ENCODE assay signal across 1 cellular context in genomic region chr20:53623454-53624206, GRCh38.
TF ChIP-seq lines count a peak whose summit lies in the region.

No MANE protein-coding gene starts in this region.

TF ChIP-seq in HepG2, 621 proteins besides CTCF, POLR2A, EP300 and RAD21 (continued from another document):
- TF ChIP-seq ZNF784 (CRISPR knock-in tag; IDR thresholded peaks at IDR 0.05; ENCODE audit: borderline replicate concordance), result peak; percentile 72; the same call in 1 of the 2 replicates
- TF ChIP-seq HMGA1 (CRISPR knock-in tag; conservative IDR thresholded peaks at IDR 0.05), result no peak
- peak; percentile 99 for TF ChIP-seq PPARG (CRISPR knock-in tag; conservative IDR thresholded peaks at IDR 0.05)
- peak; percentile 81 for TF ChIP-seq ARNT2 (CRISPR knock-in tag; IDR thresholded peaks at IDR 0.05; ENCODE audit: low read depth)
- peak; percentile 70 for TF ChIP-seq RARA (CRISPR knock-in tag; IDR thresholded peaks at IDR 0.05)
- peak; percentile 79; the same call in 1 of the 2 replicates for TF ChIP-seq ZNF337 (CRISPR knock-in tag; IDR thresholded peaks at IDR 0.05; ENCODE audit: borderline replicate concordance, low read depth)
- peak; percentile 75 for TF ChIP-seq ZKSCAN8 (CRISPR knock-in tag; IDR thresholded peaks at IDR 0.05; ENCODE audit: borderline replicate concordance)
- peak; percentile 84 for TF ChIP-seq PRDM10 (CRISPR knock-in tag; IDR thresholded peaks at IDR 0.05; ENCODE audit: low read depth)
- TF ChIP-seq HDAC1 (CRISPR knock-in tag; IDR thresholded peaks at IDR 0.05), result peak; percentile 50; the same call in 1 of the 2 replicates
- TF ChIP-seq ZUFSP (CRISPR knock-in tag; IDR thresholded peaks at IDR 0.05; ENCODE audit: borderline replicate concordance), result no peak
- TF ChIP-seq CBX1 (IDR thresholded peaks at IDR 0.05; ENCODE audit: low read depth), result peak; percentile 6
- peak; percentile 73 for TF ChIP-seq IKZF5 (CRISPR knock-in tag; IDR thresholded peaks at IDR 0.05)
- TF ChIP-seq ARID3A (IDR thresholded peaks at IDR 0.05; ENCODE audit: low read depth, low read length), result peak; percentile 61
- TF ChIP-seq POGZ (CRISPR knock-in tag; IDR thresholded peaks at IDR 0.05), result peak; percentile 76; the same call in 1 of the 2 replicates
- peak; percentile 83 for TF ChIP-seq NFIC (IDR thresholded peaks at IDR 0.05; ENCODE audit: low read length)
- peak; percentile 27 for TF ChIP-seq U2AF1 (optimal IDR thresholded peaks at IDR 0.05; ENCODE audit: low read depth, low read length)
- TF ChIP-seq PATZ1 (CRISPR knock-in tag; IDR thresholded peaks at IDR 0.05), result peak; percentile 86
- peak; percentile 36 for TF ChIP-seq SKI (IDR thresholded peaks at IDR 0.05; ENCODE audit: partially characterized antibody)
- TF ChIP-seq SP4 (CRISPR knock-in tag; IDR thresholded peaks at IDR 0.05), result peak; percentile 65
- TF ChIP-seq BRCA1 (CRISPR knock-in tag; IDR thresholded peaks at IDR 0.05), result no peak
- TF ChIP-seq FOXA1 (IDR thresholded peaks at IDR 0.05), result no peak
- peak; percentile 93 for TF ChIP-seq FOXA1 (CRISPR knock-in tag; IDR thresholded peaks at IDR 0.05)
- peak; percentile 59; the same call in 1 of the 2 replicates for TF ChIP-seq NR2C2 (CRISPR knock-in tag; IDR thresholded peaks at IDR 0.05; ENCODE audit: borderline replicate concordance)
- TF ChIP-seq FOSL2 (CRISPR knock-in tag; IDR thresholded peaks at IDR 0.05), result peak; percentile 70
- TF ChIP-seq ZNF580 (CRISPR knock-in tag; IDR thresholded peaks at IDR 0.05; ENCODE audit: borderline replicate concordance, low read depth), result peak; percentile 84
- peak; percentile 49; the same call in 1 of the 2 replicates for TF ChIP-seq ARID4A (CRISPR knock-in tag; IDR thresholded peaks at IDR 0.05; ENCODE audit: borderline replicate concordance)
- TF ChIP-seq HNF4A (CRISPR knock-in tag; IDR thresholded peaks at IDR 0.05), result peak; percentile 80
- TF ChIP-seq ZSCAN31 (CRISPR knock-in tag; IDR thresholded peaks at IDR 0.05; ENCODE audit: low read depth), result peak; percentile 78; the same call in 1 of the 2 replicates
- TF ChIP-seq TFDP2 (CRISPR knock-in tag; IDR thresholded peaks at IDR 0.05), result peak; percentile 48; the same call in 1 of the 2 replicates
- TF ChIP-seq NCOA5 (CRISPR knock-in tag; IDR thresholded peaks at IDR 0.05), result no peak
- TF ChIP-seq FOXK1 (CRISPR knock-in tag; IDR thresholded peaks at IDR 0.05; ENCODE audit: borderline replicate concordance, low read depth), result peak; percentile 57
- peak; percentile 4; the same call in 1 of the 2 replicates for TF ChIP-seq GATA4 (IDR thresholded peaks at IDR 0.05; ENCODE audit: borderline replicate concordance, low read depth)
- TF ChIP-seq ZNF605 (CRISPR knock-in tag; IDR thresholded peaks at IDR 0.05), result peak; percentile 74
- no peak for TF ChIP-seq ZFP36L1 (CRISPR knock-in tag; IDR thresholded peaks at IDR 0.05)
- TF ChIP-seq ZNF124 (CRISPR knock-in tag; IDR thresholded peaks at IDR 0.05), result peak; percentile 22; the same call in 1 of the 2 replicates
- TF ChIP-seq KDM5A (IDR thresholded peaks at IDR 0.05; ENCODE audit: borderline replicate concordance, low read length), result no peak; the same call in 1 of the 2 replicates
- peak; percentile 48; the same call in 1 of the 3 replicates for TF ChIP-seq MXI1 (IDR thresholded peaks at IDR 0.05; ENCODE audit: borderline replicate concordance, low read depth, low read length)
